ENCODE assay signal across 14 cellular contexts in the genomic region with DNA sequence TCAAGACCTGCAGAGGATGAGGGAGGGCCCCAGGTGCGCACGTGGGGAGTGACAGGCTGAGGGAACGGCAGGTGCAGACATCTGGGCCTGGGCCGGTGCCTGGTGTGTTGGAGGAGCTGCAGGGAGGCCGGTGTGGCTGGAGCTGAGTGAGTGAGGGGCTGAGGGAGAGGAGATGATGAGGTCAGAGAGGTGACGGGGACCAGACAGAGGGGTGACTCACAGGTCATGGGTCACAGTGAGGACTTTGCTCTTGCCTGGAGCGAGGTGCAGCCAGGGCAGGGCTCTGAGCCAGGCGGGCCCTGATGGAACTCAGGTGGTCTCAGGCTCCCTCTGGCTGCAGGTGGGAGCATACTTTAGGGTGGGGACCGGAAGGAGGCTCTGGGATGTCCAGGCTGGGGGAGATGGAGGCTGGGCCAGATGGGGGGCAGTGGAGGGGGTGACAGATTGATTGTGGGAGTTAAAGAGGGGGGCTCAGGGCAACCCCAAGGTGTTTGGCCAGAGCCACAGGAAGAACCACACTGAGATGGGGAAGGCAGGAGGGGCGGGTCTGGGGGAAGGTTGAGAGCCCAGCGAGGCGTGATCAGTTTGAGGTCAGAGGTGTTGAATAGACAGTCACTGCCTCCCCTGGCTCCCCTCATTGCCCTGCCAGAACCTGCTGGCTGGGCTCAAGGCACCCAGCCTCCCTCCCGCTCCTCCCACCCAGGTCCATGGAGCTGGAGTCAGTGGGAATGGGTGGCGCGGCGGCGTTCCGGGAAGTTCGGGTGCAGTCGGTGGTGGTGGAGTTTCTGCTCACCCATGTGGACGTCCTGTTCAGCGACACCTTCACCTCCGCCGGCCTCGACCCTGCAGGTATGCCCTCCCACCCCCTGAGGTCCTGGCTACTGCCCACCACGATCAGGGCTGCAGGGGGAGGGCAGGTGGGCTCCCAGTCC. TPM values are rescaled to one million over a fixed set of nuclear protein-coding genes. Genes with fewer than 3 reads are reported as not detected.
DNase-seq lines count a peak whose midpoint lies in the region; ATAC-seq and TF ChIP-seq lines count a peak whose summit lies in the region.
"Had no signal": no experiment of that assay in that cellular context is flagged by ENCODE, and none has a peak within 500 bp of the region (broad histone marks: within the 10 kb centered on the region; RNA-seq: fewer than 3 reads in every experiment).

No MANE protein-coding gene starts in this region.

- DNase-seq in DND-41 (no peak), endothelial cell (ENCODE audit: low spot score) (no peak), HPDE6-E6E7 (ENCODE audit: extremely low spot score) (no peak)
- DNase-seq in activated effector memory CD4-positive, alpha-beta T cell treated with anti-CD3 and anti-CD28 coated beads, Interleukin-2, amount 50 U/mL, for 16 hours: no peak
- DNase-seq: activated CD4-positive, alpha-beta memory T cell treated with anti-CD3 and anti-CD28 coated beads for 36 hours; activated gamma-delta T cell treated with Interleukin-2 at 50 U/mL for 16 hours; foreskin fibroblast; NCI-H1694 treated with DMSO at 0.1 percent for 48 hours; NCI-H69; stimulated activated CD4-positive, alpha-beta T cell treated with anti-CD3 and anti-CD28 coated beads, Interleukin-2, amount 100 ng/mL, for 48 hours; stimulated activated naive CD4-positive, alpha-beta T cell treated with Interleukin-2 at 50 U/mL for 16 hours had no signal

- H3K4me1 Mint-ChIP-seq in endothelial cell (ENCODE audit: unreplicated experiment): peaks cover 4% of the 10 kb centered on the region

- H3K27ac ChIP-seq in DND-41 (ENCODE audit: low read length): no peak overlapping the region
- H3K27ac ChIP-seq: KMS-11 had no signal

- H3K9me3 ChIP-seq in DND-41 (ENCODE audit: insufficient read depth, low read length, severe bottlenecking): no peaks in the 10 kb centered on the region

- H3K36me3 ChIP-seq in DND-41 (ENCODE audit: insufficient read depth, low read length): peaks cover 74% of the 10 kb centered on the region

- peaks cover 7% of the 10 kb centered on the region for H3K36me3 Mint-ChIP-seq in endothelial cell (ENCODE audit: low read depth, unreplicated experiment)

- H3K27me3 ChIP-seq in DND-41 (ENCODE audit: insufficient read depth, low read length, poor library complexity): no peaks in the 10 kb centered on the region

- peaks cover 20% of the 10 kb centered on the region for H3K27me3 Mint-ChIP-seq in endothelial cell (ENCODE audit: unreplicated experiment)
- H3K27me3 Mint-ChIP-seq: activated CD4-positive, alpha-beta memory T cell treated with anti-CD3 and anti-CD28 coated beads for 36 hours; brain had no signal

- H3K4me3 Mint-ChIP-seq in endothelial cell (ENCODE audit: unreplicated experiment): peak overlapping the region; percentile 70
- H3K4me3 Mint-ChIP-seq: activated CD4-positive, alpha-beta memory T cell treated with anti-CD3 and anti-CD28 coated beads for 36 hours; brain had no signal

- no peak overlapping the region for H3K27ac Mint-ChIP-seq in endothelial cell (ENCODE audit: unreplicated experiment)
- H3K27ac Mint-ChIP-seq: activated CD4-positive, alpha-beta memory T cell treated with anti-CD3 and anti-CD28 coated beads for 36 hours had no signal

- no peak overlapping the region for H3K4me2 ChIP-seq in DND-41 (ENCODE audit: insufficient read depth, low read length)
- H3K4me2 ChIP-seq: KMS-11 had no signal

- H3K9me3 Mint-ChIP-seq in endothelial cell (ENCODE audit: unreplicated experiment): no peaks in the 10 kb centered on the region
- H3K9me3 Mint-ChIP-seq: activated CD4-positive, alpha-beta memory T cell treated with anti-CD3 and anti-CD28 coated beads for 36 hours; brain had no signal

- no peaks in the 10 kb centered on the region for H3K4me1 ChIP-seq in DND-41 (ENCODE audit: insufficient read depth, low read length)

- H3K9ac ChIP-seq in DND-41 (ENCODE audit: low read depth, low read length): no peak overlapping the region
- H3K9ac ChIP-seq: KMS-11 had no signal

- no peak overlapping the region for H3K4me3 ChIP-seq in DND-41 (ENCODE audit: low read depth in 1 of 2, low read length in 2 of 2)

- H2AFZ ChIP-seq in DND-41 (ENCODE audit: low read depth, low read length): no peak overlapping the region

- H4K20me1 ChIP-seq in DND-41 (ENCODE audit: insufficient read depth, low read length): peaks cover 25% of the 10 kb centered on the region

- TF ChIP-seq CTCF in DND-41 (IDR thresholded peaks at IDR 0.05; ENCODE audit: borderline replicate concordance, extremely low read depth, low read length, poor library complexity, severe bottlenecking): peak; percentile 15
- TF ChIP-seq CTCF in endothelial cell (IDR thresholded peaks at IDR 0.05; ENCODE audit: unreplicated experiment): no peak

- H3K79me2 ChIP-seq in DND-41 (ENCODE audit: insufficient read depth, low read length): peaks cover 8% of the 10 kb centered on the region

- no peak for ATAC-seq in DND-41 (ENCODE audit: insufficient read depth, low read depth)

RNA-seq across cellular contexts. Expression of a gene that starts 8.4 kb away (rescaled TPM):
- 8.5 TPM for total RNA-seq in endothelial cell (ENCODE audit: unreplicated experiment)

RNA-seq across cellular contexts. Expression of a gene that starts 25.8 kb away (rescaled TPM):
- 15.0 TPM for total RNA-seq in endothelial cell (ENCODE audit: unreplicated experiment)

RNA-seq across cellular contexts. Expression of a gene that starts 26.9 kb away (rescaled TPM):
- total RNA-seq in endothelial cell (ENCODE audit: unreplicated experiment): not detected

RNA-seq across cellular contexts. Expression of a gene that starts 28.9 kb away (rescaled TPM):
- total RNA-seq in endothelial cell (ENCODE audit: unreplicated experiment): not detected
- total RNA-seq: activated CD4-positive, alpha-beta memory T cell treated with anti-CD3 and anti-CD28 coated beads for 36 hours; kidney epithelial cell had no signal

RNA-seq across cellular contexts. Expression of a gene that starts 35.4 kb away (rescaled TPM):
- 9.0 TPM for total RNA-seq in endothelial cell (ENCODE audit: unreplicated experiment)
